In genomic region chr12:52007982-52008510, GRCh38 we compare ENCODE assay signal across 1 cellular context.
TF ChIP-seq lines count a peak whose summit lies in the region.

No MANE protein-coding gene starts in this region.

TF ChIP-seq in IMR-90, 13 proteins besides CTCF, POLR2A, EP300 and RAD21 (continued from another document):
- no peak for TF ChIP-seq BHLHE40 (IDR thresholded peaks at IDR 0.05; ENCODE audit: low read depth, low read length)
- TF ChIP-seq MAZ (IDR thresholded peaks at IDR 0.05; ENCODE audit: borderline replicate concordance, low read depth, low read length): no peak
- no peak for TF ChIP-seq NFE2L2 (IDR thresholded peaks at IDR 0.05; ENCODE audit: low read depth, low read length)
TF ChIP-seq in IMR-90: peak in this region for 0.
